ENCODE assay signal across 2 cellular contexts in genomic region chr1:37240897-37241296, GRCh38.
TF ChIP-seq lines count a peak whose summit lies in the region.

No MANE protein-coding gene starts in this region.

TF ChIP-seq in GM23338, 12 proteins besides CTCF, POLR2A, EP300 and RAD21 (continued from another document):
- TF ChIP-seq REST (IDR thresholded peaks at IDR 0.05; ENCODE audit: unreplicated experiment) (no peak), ZNF462 (CRISPR knock-in tag; IDR thresholded peaks at IDR 0.05) (no peak), CREB1 (CRISPR knock-in tag; IDR thresholded peaks at IDR 0.05; ENCODE audit: low read depth) (no peak), EZH2 (IDR thresholded peaks at IDR 0.05; ENCODE audit: low read depth, unreplicated experiment) (no peak), ZNF331 (CRISPR knock-in tag; IDR thresholded peaks at IDR 0.05; ENCODE audit: low read depth) (no peak), ETS1 (IDR thresholded peaks at IDR 0.05) (no peak), NANOG (IDR thresholded peaks at IDR 0.05; ENCODE audit: borderline replicate concordance) (no peak)

TF ChIP-seq in HepG2, 621 proteins besides CTCF, POLR2A, EP300 and RAD21 (continued from another document):
- TF ChIP-seq ZNF280D (CRISPR knock-in tag; IDR thresholded peaks at IDR 0.05): no peak
- TF ChIP-seq, protein P1, sequence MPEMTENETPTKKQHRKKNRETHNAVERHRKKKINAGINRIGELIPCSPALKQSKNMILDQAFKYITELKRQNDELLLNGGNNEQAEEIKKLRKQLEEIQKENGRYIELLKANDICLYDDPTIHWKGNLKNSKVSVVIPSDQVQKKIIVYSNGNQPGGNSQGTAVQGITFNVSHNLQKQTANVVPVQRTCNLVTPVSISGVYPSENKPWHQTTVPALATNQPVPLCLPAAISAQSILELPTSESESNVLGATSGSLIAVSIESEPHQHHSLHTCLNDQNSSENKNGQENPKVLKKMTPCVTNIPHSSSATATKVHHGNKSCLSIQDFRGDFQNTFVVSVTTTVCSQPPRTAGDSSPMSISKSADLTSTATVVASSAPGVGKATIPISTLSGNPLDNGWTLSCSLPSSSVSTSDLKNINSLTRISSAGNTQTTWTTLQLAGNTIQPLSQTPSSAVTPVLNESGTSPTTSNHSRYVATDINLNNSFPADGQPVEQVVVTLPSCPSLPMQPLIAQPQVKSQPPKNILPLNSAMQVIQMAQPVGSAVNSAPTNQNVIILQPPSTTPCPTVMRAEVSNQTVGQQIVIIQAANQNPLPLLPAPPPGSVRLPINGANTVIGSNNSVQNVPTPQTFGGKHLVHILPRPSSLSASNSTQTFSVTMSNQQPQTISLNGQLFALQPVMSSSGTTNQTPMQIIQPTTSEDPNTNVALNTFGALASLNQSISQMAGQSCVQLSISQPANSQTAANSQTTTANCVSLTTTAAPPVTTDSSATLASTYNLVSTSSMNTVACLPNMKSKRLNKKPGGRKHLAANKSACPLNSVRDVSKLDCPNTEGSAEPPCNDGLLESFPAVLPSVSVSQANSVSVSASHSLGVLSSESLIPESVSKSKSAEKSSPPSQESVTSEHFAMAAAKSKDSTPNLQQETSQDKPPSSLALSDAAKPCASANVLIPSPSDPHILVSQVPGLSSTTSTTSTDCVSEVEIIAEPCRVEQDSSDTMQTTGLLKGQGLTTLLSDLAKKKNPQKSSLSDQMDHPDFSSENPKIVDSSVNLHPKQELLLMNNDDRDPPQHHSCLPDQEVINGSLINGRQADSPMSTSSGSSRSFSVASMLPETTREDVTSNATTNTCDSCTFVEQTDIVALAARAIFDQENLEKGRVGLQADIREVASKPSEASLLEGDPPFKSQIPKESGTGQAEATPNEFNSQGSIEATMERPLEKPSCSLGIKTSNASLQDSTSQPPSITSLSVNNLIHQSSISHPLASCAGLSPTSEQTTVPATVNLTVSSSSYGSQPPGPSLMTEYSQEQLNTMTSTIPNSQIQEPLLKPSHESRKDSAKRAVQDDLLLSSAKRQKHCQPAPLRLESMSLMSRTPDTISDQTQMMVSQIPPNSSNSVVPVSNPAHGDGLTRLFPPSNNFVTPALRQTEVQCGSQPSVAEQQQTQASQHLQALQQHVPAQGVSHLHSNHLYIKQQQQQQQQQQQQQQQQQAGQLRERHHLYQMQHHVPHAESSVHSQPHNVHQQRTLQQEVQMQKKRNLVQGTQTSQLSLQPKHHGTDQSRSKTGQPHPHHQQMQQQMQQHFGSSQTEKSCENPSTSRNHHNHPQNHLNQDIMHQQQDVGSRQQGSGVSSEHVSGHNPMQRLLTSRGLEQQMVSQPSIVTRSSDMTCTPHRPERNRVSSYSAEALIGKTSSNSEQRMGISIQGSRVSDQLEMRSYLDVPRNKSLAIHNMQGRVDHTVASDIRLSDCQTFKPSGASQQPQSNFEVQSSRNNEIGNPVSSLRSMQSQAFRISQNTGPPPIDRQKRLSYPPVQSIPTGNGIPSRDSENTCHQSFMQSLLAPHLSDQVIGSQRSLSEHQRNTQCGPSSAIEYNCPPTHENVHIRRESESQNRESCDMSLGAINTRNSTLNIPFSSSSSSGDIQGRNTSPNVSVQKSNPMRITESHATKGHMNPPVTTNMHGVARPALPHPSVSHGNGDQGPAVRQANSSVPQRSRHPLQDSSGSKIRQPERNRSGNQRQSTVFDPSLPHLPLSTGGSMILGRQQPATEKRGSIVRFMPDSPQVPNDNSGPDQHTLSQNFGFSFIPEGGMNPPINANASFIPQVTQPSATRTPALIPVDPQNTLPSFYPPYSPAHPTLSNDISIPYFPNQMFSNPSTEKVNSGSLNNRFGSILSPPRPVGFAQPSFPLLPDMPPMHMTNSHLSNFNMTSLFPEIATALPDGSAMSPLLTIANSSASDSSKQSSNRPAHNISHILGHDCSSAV (CRISPR knock-in tag; IDR thresholded peaks at IDR 0.05; ENCODE audit: borderline replicate concordance): no peak
- TF ChIP-seq PCBP2 (optimal IDR thresholded peaks at IDR 0.05; ENCODE audit: low read depth, low read length, poor library complexity, severe bottlenecking): no peak
- no peak for TF ChIP-seq ZNF547 (CRISPR knock-in tag; IDR thresholded peaks at IDR 0.05)
